In the genomic region with DNA sequence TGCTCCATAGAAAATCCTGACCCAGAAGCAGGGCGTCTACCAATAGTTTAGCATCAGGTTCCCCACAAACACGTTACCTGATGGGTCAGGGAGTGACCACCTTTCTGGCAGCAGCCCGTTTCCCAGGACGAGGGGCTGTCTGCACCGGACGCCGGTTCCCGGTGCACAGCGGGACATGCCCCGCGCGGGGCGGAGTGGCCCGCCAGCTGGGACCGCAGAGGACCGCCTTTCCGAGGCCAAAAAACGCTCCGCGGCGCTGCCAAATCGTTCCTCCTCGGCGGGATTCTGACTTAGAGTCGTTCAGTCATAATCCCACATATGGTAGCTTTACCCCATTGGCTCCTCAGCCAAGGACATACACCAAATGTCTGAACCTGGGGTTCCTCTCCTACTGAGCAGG, we compare ENCODE assay signal across 25 cellular contexts.
"Had no signal": no experiment of that assay in that cellular context is flagged by ENCODE, and none has a peak within 500 bp of the region (broad histone marks: within the 10 kb centered on the region; RNA-seq: fewer than 3 reads in every experiment).

No MANE protein-coding gene starts in this region.

- H3K4me3 ChIP-seq: coronary artery, dorsolateral prefrontal cortex had no signal

- H3K9me3 Mint-ChIP-seq: central memory CD8-positive, alpha-beta T cell had no signal

- H3K27ac Mint-ChIP-seq: activated CD4-positive, alpha-beta memory T cell treated with anti-CD3 and anti-CD28 coated beads for 36 hours; activated CD4-positive, alpha-beta T cell treated with anti-CD3 and anti-CD28 coated beads for 36 hours; activated CD4-positive, alpha-beta T cell treated with anti-CD3 and anti-CD28 coated beads, Interleukin-2, amount 10 ng/mL, durations not matched to agents 24 days and 14 days; activated CD8-positive, alpha-beta T cell treated with anti-CD3 and anti-CD28 coated beads, Interleukin-2, amount 10 ng/mL, durations not matched to agents 7 days and 5 days; activated naive CD8-positive, alpha-beta T cell; activated T-helper 17 cell treated with anti-CD3 and anti-CD28 coated beads, Interleukin-2, amount 50 U/mL, for 72 hours; dendritic cell treated with granulocyte-macrophage colony-stimulating factor and Interleukin-4, amounts not matched to agents 40 ng/mL and 50 ng/mL, for 4 days; endodermal cell had no signal

- H3K4me3 Mint-ChIP-seq: activated CD4-positive, alpha-beta memory T cell treated with anti-CD3 and anti-CD28 coated beads for 36 hours; activated CD4-positive, alpha-beta T cell treated with anti-CD3 and anti-CD28 coated beads for 36 hours; activated CD4-positive, alpha-beta T cell treated with anti-CD3 and anti-CD28 coated beads, Interleukin-2, amount 10 ng/mL, durations not matched to agents 24 days and 14 days; activated CD8-positive, alpha-beta T cell treated with anti-CD3 and anti-CD28 coated beads, Interleukin-2, amount 10 ng/mL, durations not matched to agents 7 days and 5 days; activated naive CD8-positive, alpha-beta T cell; activated T-cell treated with anti-CD3 and anti-CD28 coated beads, Interleukin-2, amount 50 U/mL, for 4 hours; activated T-helper 17 cell treated with anti-CD3 and anti-CD28 coated beads, Interleukin-2, amount 50 U/mL, for 72 hours; central memory CD8-positive, alpha-beta T cell; dendritic cell treated with granulocyte-macrophage colony-stimulating factor and Interleukin-4, amounts not matched to agents 40 ng/mL and 50 ng/mL, for 4 days; endodermal cell had no signal

- H3K36me3 ChIP-seq: brain microvascular endothelial cell had no signal

- ATAC-seq: activated CD4-positive, alpha-beta T cell treated with anti-CD3 and anti-CD28 coated beads for 36 hours; activated CD8-positive, alpha-beta T cell treated with anti-CD3 and anti-CD28 coated beads, Interleukin-2, amount 10 ng/mL, durations not matched to agents 7 days and 5 days; activated T-cell treated with anti-CD3 and anti-CD28 coated beads, Interleukin-2, amount 50 U/mL, for 4 hours; activated T-helper 17 cell treated with anti-CD3 and anti-CD28 coated beads, Interleukin-2, amount 50 U/mL, for 72 hours; esophagus mucosa had no signal

- H3K4me1 Mint-ChIP-seq: central memory CD8-positive, alpha-beta T cell had no signal

- H3K27me3 Mint-ChIP-seq: activated CD4-positive, alpha-beta memory T cell treated with anti-CD3 and anti-CD28 coated beads for 36 hours; activated CD4-positive, alpha-beta T cell treated with anti-CD3 and anti-CD28 coated beads for 36 hours; activated CD4-positive, alpha-beta T cell treated with anti-CD3 and anti-CD28 coated beads, Interleukin-2, amount 10 ng/mL, durations not matched to agents 24 days and 14 days; activated naive CD8-positive, alpha-beta T cell; activated T-helper 17 cell treated with anti-CD3 and anti-CD28 coated beads, Interleukin-2, amount 50 U/mL, for 72 hours; central memory CD8-positive, alpha-beta T cell; dendritic cell treated with granulocyte-macrophage colony-stimulating factor and Interleukin-4, amounts not matched to agents 40 ng/mL and 50 ng/mL, for 4 days had no signal

- H3K27me3 ChIP-seq: brain microvascular endothelial cell, dorsolateral prefrontal cortex had no signal

- H3K27ac ChIP-seq: brain microvascular endothelial cell, coronary artery, dorsolateral prefrontal cortex had no signal

- DNase-seq: activated CD4-positive, alpha-beta memory T cell treated with anti-CD3 and anti-CD28 coated beads for 36 hours; activated CD4-positive, alpha-beta T cell treated with anti-CD3 and anti-CD28 coated beads for 36 hours; activated CD4-positive, alpha-beta T cell treated with anti-CD3 and anti-CD28 coated beads, Interleukin-2, amount 10 ng/mL, durations not matched to agents 24 days and 14 days; activated CD4-positive, CD25-positive, alpha-beta regulatory T cell; activated CD4-positive, CD25-positive, alpha-beta regulatory T cell treated with anti-CD3 and anti-CD28 coated beads, Interleukin-2, amount 50 U/mL, for 72 hours; activated CD8-positive, alpha-beta T cell treated with anti-CD3 and anti-CD28 coated beads, Interleukin-2, amount 10 ng/mL, durations not matched to agents 7 days and 5 days; activated effector memory CD4-positive, alpha-beta T cell treated with Interleukin-2 at 50 U/mL for 16 hours; activated gamma-delta T cell treated with Interleukin-2 at 50 U/mL for 16 hours; activated naive CD4-positive, alpha-beta T cell treated with anti-CD3 and anti-CD28 coated beads, Interleukin-2, amount 50 U/mL, for 16 hours; activated naive CD4-positive, alpha-beta T cell treated with Interleukin-2 at 50 U/mL for 16 hours; activated T-cell treated with anti-CD3 and anti-CD28 coated beads, Interleukin-2, amount 50 U/mL, for 4 hours; amniotic stem cell; anterior cingulate cortex; brain microvascular endothelial cell; dorsolateral prefrontal cortex; effector memory CD4-positive, alpha-beta T cell; endodermal cell; foreskin fibroblast; T-helper 2 cell had no signal
